1 cellular context compared by ENCODE assay signal in the genomic region with DNA sequence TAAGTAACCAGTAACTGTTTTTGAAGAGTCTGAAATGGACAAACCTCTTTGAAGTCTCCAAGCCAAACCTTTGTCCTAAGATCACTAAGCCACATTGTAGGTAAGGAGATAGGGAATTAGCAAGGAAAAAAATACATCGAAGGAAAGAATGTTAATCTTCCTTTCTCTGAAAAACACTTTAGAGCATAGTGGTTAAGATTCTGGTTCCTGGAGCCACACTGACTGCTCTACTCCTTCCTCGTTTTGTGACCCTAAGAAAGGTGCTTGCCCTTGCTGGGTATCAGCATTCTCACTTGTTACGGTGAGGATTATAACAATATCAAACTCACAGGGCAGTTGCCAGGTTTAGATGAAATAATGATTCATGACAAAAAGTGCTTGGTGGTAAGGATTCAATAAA.
TF ChIP-seq lines count a peak whose summit lies in the region.

No MANE protein-coding gene starts in this region.

TF ChIP-seq in WTC11, 78 proteins besides CTCF, POLR2A, EP300 and RAD21 (continued from another document):
- TF ChIP-seq, protein P1, sequence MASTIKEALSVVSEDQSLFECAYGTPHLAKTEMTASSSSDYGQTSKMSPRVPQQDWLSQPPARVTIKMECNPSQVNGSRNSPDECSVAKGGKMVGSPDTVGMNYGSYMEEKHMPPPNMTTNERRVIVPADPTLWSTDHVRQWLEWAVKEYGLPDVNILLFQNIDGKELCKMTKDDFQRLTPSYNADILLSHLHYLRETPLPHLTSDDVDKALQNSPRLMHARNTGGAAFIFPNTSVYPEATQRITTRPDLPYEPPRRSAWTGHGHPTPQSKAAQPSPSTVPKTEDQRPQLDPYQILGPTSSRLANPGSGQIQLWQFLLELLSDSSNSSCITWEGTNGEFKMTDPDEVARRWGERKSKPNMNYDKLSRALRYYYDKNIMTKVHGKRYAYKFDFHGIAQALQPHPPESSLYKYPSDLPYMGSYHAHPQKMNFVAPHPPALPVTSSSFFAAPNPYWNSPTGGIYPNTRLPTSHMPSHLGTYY (CRISPR knock-in tag; IDR thresholded peaks at IDR 0.05): no peak
- TF ChIP-seq, protein P2, sequence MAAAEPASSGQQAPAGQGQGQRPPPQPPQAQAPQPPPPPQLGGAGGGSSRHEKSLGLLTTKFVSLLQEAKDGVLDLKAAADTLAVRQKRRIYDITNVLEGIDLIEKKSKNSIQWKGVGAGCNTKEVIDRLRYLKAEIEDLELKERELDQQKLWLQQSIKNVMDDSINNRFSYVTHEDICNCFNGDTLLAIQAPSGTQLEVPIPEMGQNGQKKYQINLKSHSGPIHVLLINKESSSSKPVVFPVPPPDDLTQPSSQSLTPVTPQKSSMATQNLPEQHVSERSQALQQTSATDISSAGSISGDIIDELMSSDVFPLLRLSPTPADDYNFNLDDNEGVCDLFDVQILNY (CRISPR knock-in tag; IDR thresholded peaks at IDR 0.05): no peak
- TF ChIP-seq, protein P3, sequence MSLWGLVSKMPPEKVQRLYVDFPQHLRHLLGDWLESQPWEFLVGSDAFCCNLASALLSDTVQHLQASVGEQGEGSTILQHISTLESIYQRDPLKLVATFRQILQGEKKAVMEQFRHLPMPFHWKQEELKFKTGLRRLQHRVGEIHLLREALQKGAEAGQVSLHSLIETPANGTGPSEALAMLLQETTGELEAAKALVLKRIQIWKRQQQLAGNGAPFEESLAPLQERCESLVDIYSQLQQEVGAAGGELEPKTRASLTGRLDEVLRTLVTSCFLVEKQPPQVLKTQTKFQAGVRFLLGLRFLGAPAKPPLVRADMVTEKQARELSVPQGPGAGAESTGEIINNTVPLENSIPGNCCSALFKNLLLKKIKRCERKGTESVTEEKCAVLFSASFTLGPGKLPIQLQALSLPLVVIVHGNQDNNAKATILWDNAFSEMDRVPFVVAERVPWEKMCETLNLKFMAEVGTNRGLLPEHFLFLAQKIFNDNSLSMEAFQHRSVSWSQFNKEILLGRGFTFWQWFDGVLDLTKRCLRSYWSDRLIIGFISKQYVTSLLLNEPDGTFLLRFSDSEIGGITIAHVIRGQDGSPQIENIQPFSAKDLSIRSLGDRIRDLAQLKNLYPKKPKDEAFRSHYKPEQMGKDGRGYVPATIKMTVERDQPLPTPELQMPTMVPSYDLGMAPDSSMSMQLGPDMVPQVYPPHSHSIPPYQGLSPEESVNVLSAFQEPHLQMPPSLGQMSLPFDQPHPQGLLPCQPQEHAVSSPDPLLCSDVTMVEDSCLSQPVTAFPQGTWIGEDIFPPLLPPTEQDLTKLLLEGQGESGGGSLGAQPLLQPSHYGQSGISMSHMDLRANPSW (CRISPR knock-in tag; conservative IDR thresholded peaks at IDR 0.05; ENCODE audit: low read depth): no peak
- TF ChIP-seq, protein P4, sequence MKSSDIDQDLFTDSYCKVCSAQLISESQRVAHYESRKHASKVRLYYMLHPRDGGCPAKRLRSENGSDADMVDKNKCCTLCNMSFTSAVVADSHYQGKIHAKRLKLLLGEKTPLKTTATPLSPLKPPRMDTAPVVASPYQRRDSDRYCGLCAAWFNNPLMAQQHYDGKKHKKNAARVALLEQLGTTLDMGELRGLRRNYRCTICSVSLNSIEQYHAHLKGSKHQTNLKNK (CRISPR knock-in tag; IDR thresholded peaks at IDR 0.05): no peak
- TF ChIP-seq GABPB1 (CRISPR knock-in tag; IDR thresholded peaks at IDR 0.05): no peak
- TF ChIP-seq FOXP1 (CRISPR knock-in tag; IDR thresholded peaks at IDR 0.05; ENCODE audit: borderline replicate concordance): no peak
